ENCODE assay signal across 22 cellular contexts in genomic region chr14:55194656-55195355, GRCh38.
"Had no signal": no experiment of that assay in that cellular context is flagged by ENCODE, and none has a peak within 500 bp of the region (broad histone marks: within the 10 kb centered on the region; RNA-seq: fewer than 3 reads in every experiment).

No MANE protein-coding gene starts in this region.

- H3K4me2 ChIP-seq: SK-N-SH had no signal

- DNase-seq: KBM-7, MV-4-11, NCI-H1048, NCI-H1105, NCI-H1417 treated with DMSO at 0.1 percent for 48 hours, NCI-H146, NCI-H1694 treated with DMSO at 0.1 percent for 48 hours, NCI-H1930, NCI-H2081 treated with DMSO at 0.1 percent for 48 hours, NCI-H2171, NCI-H226, NCI-H446, NCI-H510A, NCI-H524 treated with DMSO at 0.1 percent for 48 hours, NCI-H69, NCI-H774, Right ventricle myocardium superior, RPMI8226, SIG-M5, SK-N-SH, SW 1271 had no signal

- H3K9ac ChIP-seq: SK-N-SH had no signal

- FAIRE-seq: RCC 7860 had no signal

- H3K9me3 ChIP-seq: SK-N-SH had no signal
